Comparison of ENCODE assay signal across 17 cellular contexts in the genomic region with DNA sequence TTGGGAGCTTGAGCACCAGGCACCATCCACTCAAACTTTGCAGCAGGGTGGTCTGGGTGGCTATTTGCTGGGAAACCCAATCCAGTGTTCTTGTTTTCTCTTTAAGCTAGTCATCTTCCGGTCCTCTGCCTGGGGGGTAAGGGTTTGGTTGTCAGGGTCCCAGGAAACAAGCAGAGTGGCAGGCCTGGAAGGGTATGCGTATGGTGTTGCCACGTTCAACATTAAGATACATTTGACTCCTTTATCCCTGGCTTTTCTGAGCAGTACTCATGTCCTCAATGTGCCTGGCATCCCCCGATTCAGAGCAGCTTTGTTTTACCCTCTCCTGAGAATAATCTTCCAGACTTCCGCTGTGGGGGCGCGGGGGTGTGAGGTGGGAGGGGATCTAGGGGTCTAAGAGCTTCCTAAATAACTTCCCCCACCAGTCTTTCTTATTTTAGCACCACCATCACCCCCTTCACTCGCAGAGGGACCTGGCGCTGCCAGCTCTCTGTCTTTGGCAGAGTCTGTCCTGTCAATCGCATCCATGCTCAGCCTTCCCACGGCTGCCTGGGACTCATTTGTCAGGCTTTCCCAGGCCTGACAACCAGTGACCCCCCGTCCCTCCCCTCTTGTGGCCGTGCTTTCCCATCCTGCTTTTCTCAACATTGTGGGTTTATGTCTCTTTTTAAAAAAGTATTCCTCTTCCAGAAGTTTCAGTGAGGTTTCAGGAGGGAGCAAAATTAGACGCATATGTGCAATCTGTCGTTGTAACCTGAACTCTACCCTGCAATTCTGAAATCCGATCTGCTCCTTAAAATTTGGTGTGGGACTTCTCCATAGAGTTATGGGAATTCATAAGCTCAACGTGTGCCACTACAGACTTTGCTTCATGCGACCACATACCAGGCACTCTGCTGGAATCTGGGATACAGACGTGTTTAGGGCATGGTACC. TPM values are rescaled to one million over a fixed set of nuclear protein-coding genes. Genes with fewer than 3 reads are reported as not detected.
DNase-seq lines count a peak whose midpoint lies in the region; ATAC-seq and TF ChIP-seq lines count a peak whose summit lies in the region.
"Had no signal": no experiment of that assay in that cellular context is flagged by ENCODE, and none has a peak within 500 bp of the region (broad histone marks: within the 10 kb centered on the region; RNA-seq: fewer than 3 reads in every experiment).

No MANE protein-coding gene starts in this region.

- no peak for TF ChIP-seq EP300 in tibial nerve (IDR thresholded peaks at IDR 0.05)

- intact Hi-C loops in heart left ventricle (cut with DNase I) = no loop called here
- intact Hi-C loops in psoas muscle (cut with DNase I) = no loop called here

- H3K36me3 ChIP-seq in GM23338 (ENCODE audit: insufficient read depth) = no peaks in the 10 kb centered on the region
- no peaks in the 10 kb centered on the region for H3K36me3 ChIP-seq in SJSA1
- no peaks in the 10 kb centered on the region for H3K36me3 ChIP-seq in heart left ventricle
- no peaks in the 10 kb centered on the region for H3K36me3 ChIP-seq in psoas muscle (ENCODE audit: insufficient read depth in 1 of 2, low read depth in 1 of 2)
- no peaks in the 10 kb centered on the region for H3K36me3 ChIP-seq in tibial nerve
- H3K36me3 ChIP-seq: stomach had no signal

- no peaks in the 10 kb centered on the region; the same call in 2 of the 3 replicates for H3K36me3 Mint-ChIP-seq in GM23338 (ENCODE audit: low read depth)

- 40 to 50% (median 43%) methylated on average over 19 of the region's 19 CpGs for WGBS in heart left ventricle, 4 donors
- WGBS in psoas muscle, 3 donors = 24 to 32% (median 25%) methylated on average over 19 of the region's 19 CpGs
- 43 to 59% methylated on average over 19 of the region's 19 CpGs for WGBS in tibial nerve, 2 donors

- H3K27ac Mint-ChIP-seq in GM23338 = no peak overlapping the region; the same call in 1 of the 2 replicates
- H3K27ac Mint-ChIP-seq: IgD-negative memory B cell had no signal

- H3K27me3 ChIP-seq in GM23338 (ENCODE audit: insufficient read depth) (no peaks in the 10 kb centered on the region), SJSA1 (replicated peaks) (no peaks in the 10 kb centered on the region), heart left ventricle (no peaks in the 10 kb centered on the region), psoas muscle (ENCODE audit: insufficient read depth in 3 of 3, low read length in 2 of 3) (no peaks in the 10 kb centered on the region), tibial nerve (no peaks in the 10 kb centered on the region)
- H3K27me3 ChIP-seq: stomach had no signal

- no peak overlapping the region for H3K4me3 ChIP-seq in GM23338
- H3K4me3 ChIP-seq in SJSA1 = no peak overlapping the region
- H3K4me3 ChIP-seq in heart left ventricle = no peak overlapping the region
- peak overlapping the region; percentile 49 for H3K4me3 ChIP-seq in psoas muscle
- no peak overlapping the region for H3K4me3 ChIP-seq in tibial nerve
- H3K4me3 ChIP-seq: stomach had no signal

- no peaks in the 10 kb centered on the region for H4K20me1 ChIP-seq in GM23338 (replicated peaks; ENCODE audit: insufficient read depth)

- H3K4me1 ChIP-seq in GM23338 (ENCODE audit: insufficient read depth) (peaks cover 5% of the 10 kb centered on the region), SJSA1 (replicated peaks) (peaks cover 56% of the 10 kb centered on the region), heart left ventricle (peaks cover 0 to 13% (median 0%) of the 10 kb centered on the region in 12 donors), psoas muscle (peaks cover 15% of the 10 kb centered on the region), tibial nerve (no peaks in the 10 kb centered on the region)

- H3K9me3 ChIP-seq in SJSA1 (replicated peaks) = 0 out of 2 replicates have a peak, but pooled peaks cover 3% of the 10 kb centered on the region
- no peaks in the 10 kb centered on the region for H3K9me3 ChIP-seq in heart left ventricle
- no peaks in the 10 kb centered on the region for H3K9me3 ChIP-seq in psoas muscle
- H3K9me3 ChIP-seq in tibial nerve = no peaks in the 10 kb centered on the region
- H3K9me3 ChIP-seq: stomach had no signal

- DNase-seq in GM23338 (ENCODE audit: low spot score) (no peak), SJSA1 (ENCODE audit: low read depth in 1 of 2, low spot score in 2 of 2) (peak; percentile 73 to 84), heart left ventricle (peak in 4 of 5 donors; percentile 19 to 41 (median 31)), psoas muscle (peak in 1 of 2 donors; percentile 49), tibial nerve (ENCODE audit: low spot score in 2 of 2) (no peak), occipital lobe (lab: John Stamatoyannopoulos, UW) (no peak), hippocampal formation (lab: John Stamatoyannopoulos, UW) (no peak), DMS53 (lab: John Stamatoyannopoulos, UW) (no peak)
- DNase-seq: activated CD8-positive, alpha-beta memory T cell treated with anti-CD3 and anti-CD28 coated beads for 24 hours; activated naive CD4-positive, alpha-beta T cell; GF-D8; NCI-H146; NCI-H82; SHP77; stomach had no signal

- no peaks in the 10 kb centered on the region for H3F3A ChIP-seq in GM23338 (replicated peaks; ENCODE audit: low read depth)

- 0 out of 2 replicates have a peak, but pooled peaks cover 3% of the 10 kb centered on the region for H3K9me2 ChIP-seq in GM23338 (ENCODE audit: insufficient read depth)

- TF ChIP-seq CTCF in GM23338 (conservative IDR thresholded peaks at IDR 0.05; ENCODE audit: low read depth in 2 of 2) (no peak), heart left ventricle (IDR thresholded peaks at IDR 0.05) (no peak), psoas muscle (IDR thresholded peaks at IDR 0.05) (no peak), tibial nerve (IDR thresholded peaks at IDR 0.05) (no peak)

- ATAC-seq in GM23338 (no peak), heart left ventricle (peak in 3 of 4 donors; percentile 73 to 79 (median 75)), psoas muscle (peak; percentile 59 to 89 (median 79))

- peaks cover 4% of the 10 kb centered on the region; the same call in 2 of the 3 replicates for H3K9me3 Mint-ChIP-seq in GM23338
- H3K9me3 Mint-ChIP-seq: central memory CD8-positive, alpha-beta T cell had no signal

- H3K27me3 Mint-ChIP-seq in GM23338 (ENCODE audit: insufficient read depth, low read depth, poor library complexity) = peaks cover 8% of the 10 kb centered on the region

- peak overlapping the region; percentile 86 for H2AFZ ChIP-seq in GM23338

- peaks cover 25% of the 10 kb centered on the region for H3K4me1 Mint-ChIP-seq in GM23338

- TF ChIP-seq POLR2A in heart left ventricle (IDR thresholded peaks at IDR 0.05) (no peak), tibial nerve (IDR thresholded peaks at IDR 0.05) (no peak)

- H3K4me3 Mint-ChIP-seq in GM23338 = no peak overlapping the region
- H3K4me3 Mint-ChIP-seq: central memory CD8-positive, alpha-beta T cell had no signal

- no peaks in the 10 kb centered on the region for H3K79me2 ChIP-seq in GM23338 (replicated peaks; ENCODE audit: insufficient read depth)

- no peak overlapping the region for H3K4me2 ChIP-seq in GM23338

- H3K27ac ChIP-seq in GM23338 (ENCODE audit: low read depth) (no peak overlapping the region), SJSA1 (peak overlapping the region; percentile 82), heart left ventricle (peak overlapping the region in 2 of 12 donors; percentile 2 to 45), psoas muscle (peak overlapping the region; percentile 61), tibial nerve (no peak overlapping the region)
- H3K27ac ChIP-seq: stomach had no signal

TF ChIP-seq in GM23338, 12 proteins besides CTCF, POLR2A, EP300 and RAD21:
- TF ChIP-seq, protein P1, sequence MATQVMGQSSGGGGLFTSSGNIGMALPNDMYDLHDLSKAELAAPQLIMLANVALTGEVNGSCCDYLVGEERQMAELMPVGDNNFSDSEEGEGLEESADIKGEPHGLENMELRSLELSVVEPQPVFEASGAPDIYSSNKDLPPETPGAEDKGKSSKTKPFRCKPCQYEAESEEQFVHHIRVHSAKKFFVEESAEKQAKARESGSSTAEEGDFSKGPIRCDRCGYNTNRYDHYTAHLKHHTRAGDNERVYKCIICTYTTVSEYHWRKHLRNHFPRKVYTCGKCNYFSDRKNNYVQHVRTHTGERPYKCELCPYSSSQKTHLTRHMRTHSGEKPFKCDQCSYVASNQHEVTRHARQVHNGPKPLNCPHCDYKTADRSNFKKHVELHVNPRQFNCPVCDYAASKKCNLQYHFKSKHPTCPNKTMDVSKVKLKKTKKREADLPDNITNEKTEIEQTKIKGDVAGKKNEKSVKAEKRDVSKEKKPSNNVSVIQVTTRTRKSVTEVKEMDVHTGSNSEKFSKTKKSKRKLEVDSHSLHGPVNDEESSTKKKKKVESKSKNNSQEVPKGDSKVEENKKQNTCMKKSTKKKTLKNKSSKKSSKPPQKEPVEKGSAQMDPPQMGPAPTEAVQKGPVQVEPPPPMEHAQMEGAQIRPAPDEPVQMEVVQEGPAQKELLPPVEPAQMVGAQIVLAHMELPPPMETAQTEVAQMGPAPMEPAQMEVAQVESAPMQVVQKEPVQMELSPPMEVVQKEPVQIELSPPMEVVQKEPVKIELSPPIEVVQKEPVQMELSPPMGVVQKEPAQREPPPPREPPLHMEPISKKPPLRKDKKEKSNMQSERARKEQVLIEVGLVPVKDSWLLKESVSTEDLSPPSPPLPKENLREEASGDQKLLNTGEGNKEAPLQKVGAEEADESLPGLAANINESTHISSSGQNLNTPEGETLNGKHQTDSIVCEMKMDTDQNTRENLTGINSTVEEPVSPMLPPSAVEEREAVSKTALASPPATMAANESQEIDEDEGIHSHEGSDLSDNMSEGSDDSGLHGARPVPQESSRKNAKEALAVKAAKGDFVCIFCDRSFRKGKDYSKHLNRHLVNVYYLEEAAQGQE (IDR thresholded peaks at IDR 0.05; ENCODE audit: unreplicated experiment) = no peak
- no peak for TF ChIP-seq CREB1 (CRISPR knock-in tag; IDR thresholded peaks at IDR 0.05; ENCODE audit: low read depth)

RNA-seq across cellular contexts. Expression of a gene that starts 27.0 kb away (rescaled TPM):
- 130 and 131 TPM in 2 replicates for total RNA-seq in GM23338 (2014; rRNA removed; shearing (Covaris generic))
- polyA plus RNA-seq in GM23338 (2016; fragmentation: Nextera tagmentation; extraction: Ambion mirVana) (84.8 and 88.8 TPM in 2 replicates), heart left ventricle (10 to 100 TPM; 31.0 to 41.0 TPM), psoas muscle (10 to 100 TPM in 2 of 3 donors, 1 to 10 TPM in 1; 7.7 to 20.5 (median 10.4) TPM)
- 92.3 and 144 TPM in 2 replicates for total RNA-seq in SJSA1 (2014; rRNA removed; shearing (Covaris generic))
- total RNA-seq in heart left ventricle (100 to 1,000 TPM in 1 of 9 donors, 10 to 100 TPM in 8; 71.0 to 102 (median 84.8) TPM), psoas muscle (10 to 100 TPM; 28.4 to 50.4 (median 36.8) TPM), tibial nerve (10 to 100 TPM; 50.2 to 75.6 (median 71.4) TPM), occipital lobe (454 TPM)
- polyA plus RNA-seq: IgD-negative memory B cell had no signal

Comparison
In these comparisons a context has a peak if more than half of its experiments do, and no peak if none do; other contexts are left out.
1. DNase-seq: peak in SJSA1 (2 of 2) and heart left ventricle (4 of 5); none in GM23338 (single experiment), tibial nerve (0 of 2), occipital lobe (single experiment), hippocampal formation (0 of 2) and DMS53 (single experiment).
2. H3K27ac ChIP-seq: peak in SJSA1 (single experiment) and psoas muscle (single experiment); none in GM23338 (single experiment) and tibial nerve (0 of 4).